ENCODE assay signal across 13 cellular contexts in the genomic region with DNA sequence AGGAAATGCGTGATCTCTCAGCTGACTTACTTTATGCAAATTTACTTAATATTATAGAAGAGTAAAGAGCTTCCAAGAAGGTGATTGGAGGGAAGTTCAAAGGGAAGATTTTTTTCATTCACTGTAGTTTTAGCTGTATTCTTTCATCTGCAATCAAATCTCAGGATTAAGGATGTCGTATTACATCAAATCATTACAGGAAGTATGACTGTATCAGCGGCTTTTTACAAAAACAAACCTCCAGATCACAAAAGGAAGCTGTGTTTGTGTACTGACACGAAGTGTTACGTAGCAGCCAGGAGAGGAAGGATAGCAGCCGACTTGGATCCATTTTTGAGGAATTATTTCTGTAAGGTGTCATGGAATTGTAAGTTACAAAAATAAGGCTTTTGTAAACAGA. TPM values are rescaled to one million over a fixed set of nuclear protein-coding genes. Genes with fewer than 3 reads are reported as not detected.
DNase-seq lines count a peak whose midpoint lies in the region; ATAC-seq and TF ChIP-seq lines count a peak whose summit lies in the region.
"Had no signal": no experiment of that assay in that cellular context is flagged by ENCODE, and none has a peak within 500 bp of the region (broad histone marks: within the 10 kb centered on the region; RNA-seq: fewer than 3 reads in every experiment).

No MANE protein-coding gene starts in this region.

- H3K27ac ChIP-seq in foreskin keratinocyte = peak overlapping the region; percentile 5
- H3K27ac ChIP-seq: PC-9 had no signal

- H3K4me3 Mint-ChIP-seq in activated CD4-positive, alpha-beta T cell treated with anti-CD3 and anti-CD28 coated beads, Interleukin-2, amount 10 ng/mL, durations not matched to agents 7 days and 5 days = no peak overlapping the region
- H3K4me3 Mint-ChIP-seq in T-cell = peak overlapping the region in 1 of 3 donors; percentile 31
- no peak overlapping the region for H3K4me3 Mint-ChIP-seq in endothelial cell (ENCODE audit: unreplicated experiment)
- H3K4me3 Mint-ChIP-seq: activated B cell treated with CpG ODN at 0.5 μM for 24 hours, H9 had no signal

- peaks cover 17% of the 10 kb centered on the region for H3K4me1 Mint-ChIP-seq in activated CD4-positive, alpha-beta T cell treated with anti-CD3 and anti-CD28 coated beads, Interleukin-2, amount 10 ng/mL, durations not matched to agents 7 days and 5 days
- H3K4me1 Mint-ChIP-seq in T-cell (peaks cover 17 to 23% (median 19%) of the 10 kb centered on the region in 3 donors), endothelial cell (ENCODE audit: unreplicated experiment) (peaks cover 19% of the 10 kb centered on the region)
- H3K4me1 Mint-ChIP-seq: activated B cell treated with CpG ODN at 0.5 μM for 24 hours had no signal

- H3K27ac Mint-ChIP-seq in activated CD4-positive, alpha-beta T cell treated with anti-CD3 and anti-CD28 coated beads, Interleukin-2, amount 10 ng/mL, durations not matched to agents 7 days and 5 days = peak overlapping the region; percentile 27
- H3K27ac Mint-ChIP-seq in T-cell (peak overlapping the region; percentile 76 to 77), endothelial cell (ENCODE audit: unreplicated experiment) (no peak overlapping the region)
- H3K27ac Mint-ChIP-seq: activated B cell treated with CpG ODN at 0.5 μM for 24 hours, H9 had no signal

- CTCF ChIA-PET in activated CD4-positive, alpha-beta T cell treated with anti-CD3 and anti-CD28 coated beads, Interleukin-2, amount 10 ng/mL, durations not matched to agents 7 days and 5 days (lab: Charles Lee) = no interaction called here
- CTCF ChIA-PET in T-cell (lab: Charles Lee) = interaction anchor here in 1 of 2 donors (0.8 to 1.4 kb wide), 3 partner anchors 13 to 90 kb away, joined by 3 to 6 read pairs (median 4); no protein-coding TSS in a partner anchor

- TF ChIP-seq CTCF in foreskin keratinocyte (conservative IDR thresholded peaks at IDR 0.05) = no peak
- TF ChIP-seq CTCF in endothelial cell (IDR thresholded peaks at IDR 0.05; ENCODE audit: unreplicated experiment) = no peak

- no peaks in the 10 kb centered on the region for H3K36me3 Mint-ChIP-seq in activated CD4-positive, alpha-beta T cell treated with anti-CD3 and anti-CD28 coated beads, Interleukin-2, amount 10 ng/mL, durations not matched to agents 7 days and 5 days (ENCODE audit: low read depth)
- H3K36me3 Mint-ChIP-seq in T-cell (no peaks in the 10 kb centered on the region), endothelial cell (ENCODE audit: low read depth, unreplicated experiment) (no peaks in the 10 kb centered on the region)

- ATAC-seq in T-cell (replicated peaks in 1 of 4) (peak in 3 of 4 experiments; percentile 63 to 94 (median 70)), foreskin keratinocyte (peak; percentile 44)

- POLR2A ChIA-PET in activated CD4-positive, alpha-beta T cell treated with anti-CD3 and anti-CD28 coated beads, Interleukin-2, amount 10 ng/mL, durations not matched to agents 7 days and 5 days (lab: Charles Lee) = interaction anchor here (1.3 kb wide), 1 partner anchor 64 kb away, joined by 3 read pairs; no protein-coding TSS in a partner anchor
- POLR2A ChIA-PET in T-cell (lab: Charles Lee) = interaction anchor here (0.6 to 1.1 kb wide), 4 partner anchors 10 to 872 kb away, joined by 3 read pairs; no protein-coding TSS in a partner anchor

- no peak for DNase-seq in activated CD4-positive, alpha-beta T cell treated with anti-CD3 and anti-CD28 coated beads, Interleukin-2, amount 10 ng/mL, durations not matched to agents 7 days and 5 days
- DNase-seq in activated CD4-positive, alpha-beta T cell treated with anti-CD3 and anti-CD28 coated beads for 1 hour = no peak
- DNase-seq in T-cell (peak in 3 of 34 experiments; percentile 9 to 24 (median 24)), foreskin keratinocyte (peak in 1 of 2 donors; percentile 72), stromal cell of bone marrow (ENCODE audit: low read depth) (peak; percentile 90), COLO668 (lab: John Stamatoyannopoulos, UW; ENCODE audit: unreplicated experiment) (no peak), endothelial cell (ENCODE audit: low spot score) (no peak), HuH-7 (ENCODE audit: low spot score) (no peak)
- DNase-seq: activated B cell treated with CpG ODN at 0.5 μM for 24 hours, activated gamma-delta T cell, H9, NCI-H1417 treated with DMSO at 0.1 percent for 48 hours, PC-9 had no signal

- H3K9me3 Mint-ChIP-seq in activated CD4-positive, alpha-beta T cell treated with anti-CD3 and anti-CD28 coated beads, Interleukin-2, amount 10 ng/mL, durations not matched to agents 7 days and 5 days = no peaks in the 10 kb centered on the region
- no peaks in the 10 kb centered on the region for H3K9me3 Mint-ChIP-seq in T-cell
- no peaks in the 10 kb centered on the region for H3K9me3 Mint-ChIP-seq in endothelial cell (ENCODE audit: unreplicated experiment)
- H3K9me3 Mint-ChIP-seq: activated B cell treated with CpG ODN at 0.5 μM for 24 hours had no signal

- H3K4me1 ChIP-seq in foreskin keratinocyte = peaks cover 26% of the 10 kb centered on the region

- H3K27me3 ChIP-seq in foreskin keratinocyte = no peaks in the 10 kb centered on the region

- no peaks in the 10 kb centered on the region for H3K27me3 Mint-ChIP-seq in activated CD4-positive, alpha-beta T cell treated with anti-CD3 and anti-CD28 coated beads, Interleukin-2, amount 10 ng/mL, durations not matched to agents 7 days and 5 days
- H3K27me3 Mint-ChIP-seq in T-cell = no peaks in the 10 kb centered on the region
- H3K27me3 Mint-ChIP-seq in endothelial cell (ENCODE audit: unreplicated experiment) = peaks cover 1% of the 10 kb centered on the region
- H3K27me3 Mint-ChIP-seq: activated B cell treated with CpG ODN at 0.5 μM for 24 hours had no signal

RNA-seq across cellular contexts. Expression of a gene that starts 49.6 kb away (rescaled TPM):
- total RNA-seq in activated CD4-positive, alpha-beta T cell treated with anti-CD3 and anti-CD28 coated beads, Interleukin-2, amount 10 ng/mL, durations not matched to agents 7 days and 5 days = not detected
- total RNA-seq in T-cell (under 1 TPM; 0.09 to 0.66 (median 0.43) TPM), foreskin keratinocyte (35.6 and 42.7 TPM in 2 replicates), endothelial cell (ENCODE audit: unreplicated experiment) (0.97 TPM)
- polyA plus RNA-seq in foreskin keratinocyte = 16.0 and 24.5 TPM in 2 replicates
- total RNA-seq: activated B cell treated with CpG ODN at 0.5 μM for 24 hours, H9, PC-9 had no signal

Comparison
In these comparisons a context has a peak if more than half of its experiments do, and no peak if none do; other contexts are left out.
1. RNA of a gene that starts 49.6 kb away (total RNA-seq): 35.6 to 42.7 TPM in foreskin keratinocyte; 0.97 TPM in endothelial cell (single experiment), 0.09 to 0.66 TPM in T-cell and not detected in activated CD4-positive, alpha-beta T cell treated with anti-CD3 and anti-CD28 coated beads, Interleukin-2, amount 10 ng/mL, durations not matched to agents 7 days and 5 days; every median in the first group is over 10 times any median in the second.